ENCODE assay signal across 25 cellular contexts in genomic region chr2:177362499-177362898, GRCh38.
"Had no signal": no experiment of that assay in that cellular context is flagged by ENCODE, and none has a peak within 500 bp of the region (broad histone marks: within the 10 kb centered on the region; RNA-seq: fewer than 3 reads in every experiment).

No MANE protein-coding gene starts in this region.

- DNase-seq: naive thymus-derived CD8-positive, alpha-beta T cell; nephron progenitor cell; nucleus accumbens; pancreas; psoas muscle; right cardiac atrium; right lobe of liver; sigmoid colon; small intestine; stimulated activated CD4-positive, alpha-beta T cell treated with anti-CD3 and anti-CD28 coated beads, Interleukin-15, amount 100 ng/mL, for 24 hours; stimulated activated CD4-positive, alpha-beta T cell treated with anti-CD3 and anti-CD28 coated beads, Interleukin-2, amount 100 ng/mL, for 24 hours; stimulated activated CD4-positive, alpha-beta T cell treated with anti-CD3 and anti-CD28 coated beads, Interleukin-2, amount 100 ng/mL, for 48 hours; stimulated activated CD4-positive, alpha-beta T cell treated with anti-CD3 and anti-CD28 coated beads, Interleukin-4, amount 100 ng/mL, for 24 hours; stimulated activated naive B cell treated with anti-CD40 and anti-IgM and Interleukin-4, amounts not matched to agents 10 μg/mL and 1 μg/mL and 100 μg/mL, for 72 hours; stimulated activated naive CD4-positive, alpha-beta T cell treated with Interleukin-2 at 50 U/mL for 16 hours; stomach; tibial artery; transverse colon; upper lobe of right lung had no signal

- H3K4me1 ChIP-seq: pancreas, right lobe of liver, stomach, suprapubic skin, transverse colon, upper lobe of right lung had no signal

- H3K27ac ChIP-seq: neutrophil, pancreas, psoas muscle, right lobe of liver, sigmoid colon, stomach, suprapubic skin, testis, tibial artery, transverse colon, upper lobe of right lung, vagina had no signal

- H3K36me3 ChIP-seq: neutrophil, pancreas, right lobe of liver, sigmoid colon, stomach, suprapubic skin, tibial artery, transverse colon, upper lobe of right lung, vagina had no signal

- H3K9me3 ChIP-seq: neutrophil, pancreas, psoas muscle, right lobe of liver, sigmoid colon, stomach, suprapubic skin, testis, tibial artery, transverse colon, upper lobe of right lung, vagina had no signal

- H3K27me3 ChIP-seq: neutrophil, pancreas, right lobe of liver, sigmoid colon, stomach, suprapubic skin, testis, tibial artery, transverse colon, upper lobe of right lung, vagina had no signal

- ATAC-seq: naive thymus-derived CD8-positive, alpha-beta T cell; natural killer cell treated with Interleukin-12 subunit alpha and Interleukin-12 subunit beta and Interleukin-15 and Interleukin-18, amount 100 ng/mL, for 72 hours; pancreas; psoas muscle; right cardiac atrium; right lobe of liver; stimulated activated effector memory CD8-positive, alpha-beta T cell treated with anti-CD3 and anti-CD28 coated beads, Interleukin-12 subunit alpha, Interleukin-12 subunit beta, amount 100 ng/mL, for 72 hours; stimulated activated naive B cell treated with anti-CD40 and anti-IgM and Interleukin-4, amounts not matched to agents 10 μg/mL and 1 μg/mL and 100 μg/mL, for 72 hours had no signal

- H3K4me3 ChIP-seq: pancreas, psoas muscle, right lobe of liver, sigmoid colon, stomach, suprapubic skin, testis, tibial artery, transverse colon, upper lobe of right lung, vagina had no signal

- FAIRE-seq: pancreas, small intestine had no signal
